Comparison of ENCODE assay signal across 8 cellular contexts in the genomic region with DNA sequence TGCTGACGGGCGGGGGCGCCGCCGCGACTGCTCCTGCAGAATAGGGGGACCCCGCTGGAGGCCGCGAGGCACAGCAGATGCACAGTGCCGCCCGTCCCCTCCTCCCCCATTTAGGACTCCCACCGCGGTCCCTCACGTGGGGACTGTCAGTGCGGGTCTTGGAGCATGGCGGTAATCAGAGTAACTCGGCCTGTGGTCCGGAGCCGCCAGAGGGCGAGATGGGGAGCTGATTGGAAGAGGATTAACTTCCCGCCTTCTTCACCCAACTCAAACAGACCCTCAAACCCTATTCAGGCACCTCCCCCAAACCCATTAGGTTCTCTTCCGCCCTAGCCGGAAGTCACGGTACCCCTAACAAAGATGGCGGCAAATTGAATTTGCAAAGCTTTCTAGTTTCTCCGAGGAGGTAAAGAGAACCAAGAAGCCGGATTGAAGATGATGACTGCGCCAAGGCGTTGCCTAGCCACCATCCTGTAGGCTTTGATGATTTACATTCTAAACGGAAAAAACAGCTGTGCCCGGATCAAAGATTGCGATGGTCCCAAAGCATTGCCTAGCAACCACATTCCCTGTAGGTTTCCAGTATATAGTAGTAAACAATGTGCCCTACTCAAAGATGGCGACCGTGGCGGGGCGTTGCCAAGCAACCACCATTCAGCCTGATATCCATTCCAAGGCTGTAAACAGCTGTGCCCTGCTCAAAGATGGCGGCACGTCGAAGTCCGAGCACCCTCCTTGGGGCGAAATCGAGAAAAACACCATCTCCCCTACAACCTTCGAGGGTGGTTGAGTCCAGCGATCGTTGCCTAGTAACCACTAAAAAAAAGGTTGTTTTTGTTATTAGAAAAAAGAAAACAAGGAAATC. TPM values are rescaled to one million over a fixed set of nuclear protein-coding genes. Genes with fewer than 3 reads are reported as not detected.
DNase-seq lines count a peak whose midpoint lies in the region; ATAC-seq and TF ChIP-seq lines count a peak whose summit lies in the region.

A gene with protein sequence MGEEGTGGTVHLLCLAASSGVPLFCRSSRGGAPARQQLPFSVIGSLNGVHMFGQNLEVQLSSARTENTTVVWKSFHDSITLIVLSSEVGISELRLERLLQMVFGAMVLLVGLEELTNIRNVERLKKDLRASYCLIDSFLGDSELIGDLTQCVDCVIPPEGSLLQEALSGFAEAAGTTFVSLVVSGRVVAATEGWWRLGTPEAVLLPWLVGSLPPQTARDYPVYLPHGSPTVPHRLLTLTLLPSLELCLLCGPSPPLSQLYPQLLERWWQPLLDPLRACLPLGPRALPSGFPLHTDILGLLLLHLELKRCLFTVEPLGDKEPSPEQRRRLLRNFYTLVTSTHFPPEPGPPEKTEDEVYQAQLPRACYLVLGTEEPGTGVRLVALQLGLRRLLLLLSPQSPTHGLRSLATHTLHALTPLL (minus strand): TSS at position 296 of the 865 bp plus-strand sequence. CDS start 186 bp downstream, at position 110.

- intact Hi-C loops in sciatic nerve (cut with DNase I) = no loop called here

- peak within 1 kb of the TSS; percentile 70 for H3K4me3 ChIP-seq in GM12864 (ENCODE audit: low read depth, low read length)

- H3K27ac Mint-ChIP-seq in brain = peak within 1 kb of the TSS; percentile 99 to 100 (median 100)

- TF ChIP-seq CTCF in GM12864 (IDR thresholded peaks at IDR 0.05; ENCODE audit: low read depth, low read length, missing control alignments) (no peak), brain (conservative IDR thresholded peaks at IDR 0.05) (peak in 1 of 2 experiments; percentile 61)

- H3K4me3 Mint-ChIP-seq in brain = peak within 1 kb of the TSS; percentile 96 to 98 (median 97)

- H3K4me1 Mint-ChIP-seq in brain = peaks cover 72% of the 10 kb centered on the region

- H3K9me3 Mint-ChIP-seq in brain = peaks cover 0 to 4% (median 0%) of the 10 kb centered on the region in 5 experiments

- H3K27me3 Mint-ChIP-seq in brain = peaks cover 9% of the 10 kb centered on the region

- DNase-seq in GM12864 (ENCODE audit: low read depth) (peak; percentile 92), NCI-H2107 treated with DMSO at 0.1 percent for 48 hours (lab: John Stamatoyannopoulos, UW; ENCODE audit: unreplicated experiment) (peak; percentile 98), UCSD-AML1 (lab: John Stamatoyannopoulos, UW; ENCODE audit: unreplicated experiment) (peak; percentile 95), iPS DF 4.7 (ENCODE audit: extremely low read depth, low spot score) (peak; percentile 98), sciatic nerve (ENCODE audit: low spot score) (peak; percentile 98), HuH-7.5 (ENCODE audit: low spot score) (no peak)

- ATAC-seq in HG02885 (IDR thresholded peaks at IDR 0.05; ENCODE audit: poor library complexity, unreplicated experiment) (peak; percentile 58), sciatic nerve (peak; percentile 84)

- no peaks in the 10 kb centered on the region for H3K36me3 Mint-ChIP-seq in brain

RNA-seq across cellular contexts. Expression of the gene that starts here (rescaled TPM):
- polyA plus RNA-seq in brain (ENCODE audit: insufficient read depth, low read depth, low replicate concordance) = 89.3 TPM
- 26.4 TPM for total RNA-seq in sciatic nerve
